Comparison of ENCODE assay signal across 19 cellular contexts in genomic region chr1:224640018-224640417, GRCh38. TPM values are rescaled to one million over a fixed set of nuclear protein-coding genes. Genes with fewer than 3 reads are reported as not detected.
A peak's percentile ranks its signal among the peaks of the same experiment; 100 is the strongest.
DNase-seq lines count a peak whose midpoint lies in the region; ATAC-seq and TF ChIP-seq lines count a peak whose summit lies in the region.
"Had no signal": no experiment of that assay in that cellular context is flagged by ENCODE, and none has a peak within 500 bp of the region (broad histone marks: within the 10 kb centered on the region; RNA-seq: fewer than 3 reads in every experiment).

No MANE protein-coding gene starts in this region.

- no peaks in the 10 kb centered on the region for H3K9me3 Mint-ChIP-seq in activated naive CD4-positive, alpha-beta T cell treated with anti-CD3 and anti-CD28 coated beads for 36 hours
- H3K9me3 Mint-ChIP-seq: IgD-negative memory B cell had no signal

- peaks cover 0 to 16% (median 0%) of the 10 kb centered on the region in 11 experiments; a peak in 4 of 22 replicates for H3K27me3 ChIP-seq in BLaER1 treated with 17β-estradiol and CSF1 and Interleukin-3, amounts not matched to agents 10 nM and 100 nM
- H3K27me3 ChIP-seq in HUES64 (ENCODE audit: insufficient read depth, low read length) (no peaks in the 10 kb centered on the region), endocrine pancreas (ENCODE audit: control insufficient read depth, insufficient read depth, low read length) (no peaks in the 10 kb centered on the region), neural cell (ENCODE audit: insufficient read depth, low read depth, low read length) (no peaks in the 10 kb centered on the region)

- peak overlapping the region in 8 of 11 experiments; percentile 69 to 95 (median 83); a peak in 14 of 22 replicates for H3K4me2 ChIP-seq in BLaER1 treated with 17β-estradiol and CSF1 and Interleukin-3, amounts not matched to agents 10 nM and 100 nM
- H3K4me2 ChIP-seq in neural cell (ENCODE audit: low read length) = no peak overlapping the region

- H3K36me3 Mint-ChIP-seq in activated naive CD4-positive, alpha-beta T cell treated with anti-CD3 and anti-CD28 coated beads for 36 hours (ENCODE audit: low read depth) = no peaks in the 10 kb centered on the region

- no peak overlapping the region for H3K4me3 ChIP-seq in BLaER1 treated with 17β-estradiol and CSF1 and Interleukin-3, amounts not matched to agents 10 nM and 100 nM
- H3K4me3 ChIP-seq in HUES64 (ENCODE audit: low read length) (no peak overlapping the region), endocrine pancreas (ENCODE audit: control insufficient read depth, insufficient read depth, low read length) (no peak overlapping the region), neural cell (ENCODE audit: low read length) (no peak overlapping the region)
- H3K4me3 ChIP-seq: GM12878 had no signal

- no peak for DNase-seq in activated naive CD4-positive, alpha-beta T cell treated with anti-CD3 and anti-CD28 coated beads for 36 hours
- no peak for DNase-seq in GOT3 (lab: John Stamatoyannopoulos, UW)
- DNase-seq: GDM1, Kasumi-1, NCI-H1105, NCI-H1694, NCI-H2107, NCI-H446, NCI-H69, SHP77 had no signal

- TF ChIP-seq EP300 in neural cell (conservative IDR thresholded peaks at IDR 0.05; ENCODE audit: poor library complexity, severe bottlenecking) = peak; percentile 35

- CTCF ChIA-PET in activated naive CD4-positive, alpha-beta T cell treated with anti-CD3 and anti-CD28 coated beads for 36 hours (lab: Charles Lee) = interaction anchor here (1.6 kb wide), 1 partner anchor 127 kb away, joined by 5 read pairs; no protein-coding TSS in a partner anchor

- no peak overlapping the region for H3K27ac Mint-ChIP-seq in activated naive CD4-positive, alpha-beta T cell treated with anti-CD3 and anti-CD28 coated beads for 36 hours
- H3K27ac Mint-ChIP-seq: IgD-negative memory B cell had no signal

- H3K79me2 ChIP-seq in neural cell (replicated peaks; ENCODE audit: insufficient read depth, low read length) = no peaks in the 10 kb centered on the region

- H3K9me3 ChIP-seq in BLaER1 treated with 17β-estradiol and CSF1 and Interleukin-3, amounts not matched to agents 10 nM and 100 nM (replicated peaks in 1 of 11) = no peaks in the 10 kb centered on the region
- H3K9me3 ChIP-seq in HUES64 (ENCODE audit: insufficient read depth, low read depth, low read length) (no peaks in the 10 kb centered on the region), endocrine pancreas (ENCODE audit: control insufficient read depth, low read length) (no peaks in the 10 kb centered on the region), neural cell (ENCODE audit: low read length) (no peaks in the 10 kb centered on the region)

- ATAC-seq in GM21576 (IDR thresholded peaks at IDR 0.05; ENCODE audit: unreplicated experiment) (no peak), SK-N-SH treated with all-trans-retinoic acid at 6 μM for 48 hours (no peak)
- ATAC-seq: GM12878, HCT116 had no signal

- intact Hi-C loops in activated naive CD4-positive, alpha-beta T cell treated with anti-CD3 and anti-CD28 coated beads for 36 hours (cut with micrococcal nuclease) = no loop called here

- H3K9me2 ChIP-seq in neural cell (ENCODE audit: insufficient read depth, low read length) = no peaks in the 10 kb centered on the region

- no peak for TF ChIP-seq CTCF in neural cell (IDR thresholded peaks at IDR 0.05; ENCODE audit: poor library complexity, severe bottlenecking)

- H3K4me1 Mint-ChIP-seq in activated naive CD4-positive, alpha-beta T cell treated with anti-CD3 and anti-CD28 coated beads for 36 hours (ENCODE audit: low read depth) = no peaks in the 10 kb centered on the region
- H3K4me1 Mint-ChIP-seq: IgD-negative memory B cell had no signal

- no peak overlapping the region for H2AFZ ChIP-seq in neural cell (ENCODE audit: low read depth, low read length)

- no peaks in the 10 kb centered on the region for H3K36me3 ChIP-seq in BLaER1 treated with 17β-estradiol and CSF1 and Interleukin-3, amounts not matched to agents 10 nM and 100 nM
- no peaks in the 10 kb centered on the region for H3K36me3 ChIP-seq in HUES64 (ENCODE audit: insufficient read depth, low read length)
- no peaks in the 10 kb centered on the region for H3K36me3 ChIP-seq in endocrine pancreas (ENCODE audit: control insufficient read depth, insufficient read depth, low read length)
- no peaks in the 10 kb centered on the region for H3K36me3 ChIP-seq in neural cell (ENCODE audit: insufficient read depth, low read length)

- no peaks in the 10 kb centered on the region for H3K27me3 Mint-ChIP-seq in activated naive CD4-positive, alpha-beta T cell treated with anti-CD3 and anti-CD28 coated beads for 36 hours (ENCODE audit: low read depth)

- H3K4me3 Mint-ChIP-seq in activated naive CD4-positive, alpha-beta T cell treated with anti-CD3 and anti-CD28 coated beads for 36 hours = no peak overlapping the region
- H3K4me3 Mint-ChIP-seq: IgD-negative memory B cell had no signal

- H3K27ac ChIP-seq in BLaER1 treated with 17β-estradiol and CSF1 and Interleukin-3, amounts not matched to agents 10 nM and 100 nM = no peak overlapping the region
- H3K27ac ChIP-seq in HUES64 (ENCODE audit: low read depth, low read length) (0 out of 2 replicates have a peak overlapping the region, but pooled peaks have one; percentile 8), neural cell (ENCODE audit: low read length) (no peak overlapping the region)

- TF ChIP-seq RAD21 in neural cell (conservative IDR thresholded peaks at IDR 0.05) = no peak

- no peak overlapping the region for H3K9ac ChIP-seq in BLaER1 treated with 17β-estradiol and CSF1 and Interleukin-3, amounts not matched to agents 10 nM and 100 nM
- no peak overlapping the region; the same call in 1 of the 2 replicates for H3K9ac ChIP-seq in HUES64 (ENCODE audit: low read depth, low read length)
- peak overlapping the region; percentile 57 for H3K9ac ChIP-seq in endocrine pancreas (ENCODE audit: control insufficient read depth, insufficient read depth, low read length)
- no peak overlapping the region for H3K9ac ChIP-seq in neural cell (ENCODE audit: low read length)

- H3F3A ChIP-seq in neural cell (ENCODE audit: insufficient read depth, low read length, poor library complexity, severe bottlenecking) = no peaks in the 10 kb centered on the region

- peaks cover 20 to 40% (median 31%) of the 10 kb centered on the region in 10 experiments for H3K4me1 ChIP-seq in BLaER1 treated with 17β-estradiol and CSF1 and Interleukin-3, amounts not matched to agents 10 nM and 100 nM
- H3K4me1 ChIP-seq in HUES64 (ENCODE audit: insufficient read depth, low read length) = 0 out of 2 replicates have a peak, but pooled peaks cover 10% of the 10 kb centered on the region
- no peaks in the 10 kb centered on the region for H3K4me1 ChIP-seq in endocrine pancreas (ENCODE audit: control insufficient read depth, insufficient read depth, low read length)

- WGBS in HUES64 = 90% methylated on average over 5 of the region's 6 CpGs

- peaks cover 0 to 9% (median 0%) of the 10 kb centered on the region in 11 experiments; a peak in 1 of 22 replicates for H4K20me1 ChIP-seq in BLaER1 treated with 17β-estradiol and CSF1 and Interleukin-3, amounts not matched to agents 10 nM and 100 nM
- H4K20me1 ChIP-seq in neural cell (ENCODE audit: insufficient read depth) = no peaks in the 10 kb centered on the region

TF ChIP-seq in neural cell, 6 proteins besides CTCF, POLR2A, EP300 and RAD21 (continues in another document):
- TF ChIP-seq POLR2AphosphoS5 (IDR thresholded peaks at IDR 0.05) = peak; percentile 66

TF ChIP-seq in SK-N-SH treated with all-trans-retinoic acid at 6 μM for 48 hours, 23 proteins besides CTCF, POLR2A, EP300 and RAD21:
- TF ChIP-seq GLIS3 (CRISPR knock-in tag; IDR thresholded peaks at IDR 0.05) = no peak
- no peak for TF ChIP-seq ZNF8 (CRISPR knock-in tag; IDR thresholded peaks at IDR 0.05)
- TF ChIP-seq ESRRG (CRISPR knock-in tag; IDR thresholded peaks at IDR 0.05) = no peak
- no peak for TF ChIP-seq TCF4 (CRISPR knock-in tag; IDR thresholded peaks at IDR 0.05; ENCODE audit: borderline replicate concordance)
- no peak for TF ChIP-seq ZNF565 (CRISPR knock-in tag; conservative IDR thresholded peaks at IDR 0.05; ENCODE audit: low read depth)

RNA-seq across cellular contexts. Expression of gene CNIH3, which starts 23.9 kb away (rescaled TPM):
- 4.7 TPM for polyA plus RNA-seq in HUES64 (2013, experiment 1 of 2)
- polyA plus RNA-seq in HUES64 (2013, experiment 2 of 2) = 3.9 TPM
- polyA plus RNA-seq in neural cell = 4.7 and 9.3 TPM in 2 replicates
- 7.5 and 10.2 TPM in 2 replicates for polyA minus RNA-seq in neural cell
- total RNA-seq in activated naive CD4-positive, alpha-beta T cell treated with anti-CD3 and anti-CD28 coated beads for 36 hours = 1 to 10 TPM in 1 of 2 experiments, under 1 TPM in 1; 0.59 to 2.5 TPM
